10 cellular contexts compared by ENCODE assay signal in genomic region chr10:17673517-17674051, GRCh38. TPM values are rescaled to one million over a fixed set of nuclear protein-coding genes. Genes with fewer than 3 reads are reported as not detected.
DNase-seq lines count a peak whose midpoint lies in the region; ATAC-seq, FAIRE-seq and TF ChIP-seq lines count a peak whose summit lies in the region.
"Had no signal": no experiment of that assay in that cellular context is flagged by ENCODE, and none has a peak within 500 bp of the region (broad histone marks: within the 10 kb centered on the region; RNA-seq: fewer than 3 reads in every experiment).

No MANE protein-coding gene starts in this region.

- peaks cover 58% of the 10 kb centered on the region for H3K4me1 ChIP-seq in Loucy (ENCODE audit: insufficient read depth, low read length, poor library complexity, severe bottlenecking)

- no peaks in the 10 kb centered on the region for H3K9me3 Mint-ChIP-seq in central memory CD8-positive, alpha-beta T cell
- no peaks in the 10 kb centered on the region for H3K9me3 Mint-ChIP-seq in natural killer cell

- peaks cover 97% of the 10 kb centered on the region for H3K79me2 ChIP-seq in Loucy (ENCODE audit: insufficient read depth, low read length)

- peak overlapping the region; percentile 25 for H3K9ac ChIP-seq in Loucy (ENCODE audit: low read depth, low read length, poor library complexity, severe bottlenecking)

- no peak for FAIRE-seq in D721Med (lab: Jason Lieb, UNC)

- H3K36me3 ChIP-seq in Loucy (ENCODE audit: insufficient read depth, low read length) = peaks cover 1% of the 10 kb centered on the region; the same call in 1 of the 2 replicates

- peak overlapping the region; percentile 82 for H3K27ac Mint-ChIP-seq in central memory CD8-positive, alpha-beta T cell (ENCODE audit: low read depth)
- peak overlapping the region; percentile 82 to 83 for H3K27ac Mint-ChIP-seq in natural killer cell

- H3K4me3 ChIP-seq in Loucy (ENCODE audit: low read length, poor library complexity, severe bottlenecking) = peak overlapping the region; percentile 1

- peaks cover 5% of the 10 kb centered on the region for H3F3A ChIP-seq in Loucy (ENCODE audit: low read depth)

- H3K36me3 Mint-ChIP-seq in central memory CD8-positive, alpha-beta T cell (ENCODE audit: insufficient read depth) = peaks cover 4% of the 10 kb centered on the region
- H3K36me3 Mint-ChIP-seq in natural killer cell = no peaks in the 10 kb centered on the region

- intact Hi-C loops in natural killer cell (cut with micrococcal nuclease) = no loop called here

- no peak overlapping the region for H3K4me3 Mint-ChIP-seq in central memory CD8-positive, alpha-beta T cell
- peak overlapping the region; percentile 69 for H3K4me3 Mint-ChIP-seq in natural killer cell

- TF ChIP-seq CTCF in Loucy (conservative IDR thresholded peaks at IDR 0.05; ENCODE audit: low read length) (no peak), natural killer cell (IDR thresholded peaks at IDR 0.05) (no peak), D721Med (IDR thresholded peaks at IDR 0.05; ENCODE audit: insufficient read depth, missing control alignments) (no peak)

- peak overlapping the region; percentile 31 for H3K4me2 ChIP-seq in Loucy (ENCODE audit: low read depth, low read length, poor library complexity, severe bottlenecking)

- H4K20me1 ChIP-seq in Loucy (ENCODE audit: insufficient read depth, low read length, poor library complexity, severe bottlenecking) = peaks cover 26% of the 10 kb centered on the region

- H3K4me1 Mint-ChIP-seq in central memory CD8-positive, alpha-beta T cell = peaks cover 43% of the 10 kb centered on the region
- H3K4me1 Mint-ChIP-seq in natural killer cell = peaks cover 45 to 53% of the 10 kb centered on the region in 2 donors

- H3K27me3 ChIP-seq in Loucy (ENCODE audit: insufficient read depth, low read length, poor library complexity, severe bottlenecking) = no peaks in the 10 kb centered on the region

- ATAC-seq in central memory CD8-positive, alpha-beta T cell (replicated peaks; ENCODE audit: extremely low read depth, poor library complexity, severe bottlenecking) = no peak
- ATAC-seq in natural killer cell = peak; percentile 32 to 70 (median 60)

- no peak overlapping the region for H2AFZ ChIP-seq in Loucy (ENCODE audit: low read length)

- H3K27me3 Mint-ChIP-seq in central memory CD8-positive, alpha-beta T cell = no peaks in the 10 kb centered on the region
- no peaks in the 10 kb centered on the region for H3K27me3 Mint-ChIP-seq in natural killer cell (ENCODE audit: low read depth in 2 of 2)

- H3K9me3 ChIP-seq in Loucy (ENCODE audit: insufficient read depth, low read depth, low read length) = no peaks in the 10 kb centered on the region

- no peaks in the 10 kb centered on the region for H3K9me2 ChIP-seq in Loucy (replicated peaks; ENCODE audit: low read depth, low read length)

- DNase-seq in COLO829 (ENCODE audit: low spot score) (peak; percentile 21), natural killer cell (no peak), GF-D8 (lab: John Stamatoyannopoulos, UW) (no peak), C1 segment of cervical spinal cord (lab: John Stamatoyannopoulos, UW) (no peak), D721Med (ENCODE audit: insufficient read length, low spot score) (no peak), SKM-1 (lab: John Stamatoyannopoulos, UW; ENCODE audit: unreplicated experiment) (no peak)
- DNase-seq in central memory CD8-positive, alpha-beta T cell (ENCODE audit: low spot score in 2 of 2) = no peak
- DNase-seq: NCI-H446; stimulated activated CD4-positive, alpha-beta T cell treated with anti-CD3 and anti-CD28 coated beads, Interleukin-4, amount 100 ng/mL, for 24 hours had no signal

RNA-seq across cellular contexts. Expression of gene STAM, which starts 29.6 kb away (rescaled TPM):
- 10 to 100 TPM; 37.8 to 40.2 (median 38.6) TPM for total RNA-seq in natural killer cell

RNA-seq across cellular contexts. Expression of gene HACD1, which starts 56.4 kb away (rescaled TPM):
- 1 to 10 TPM in 1 of 3 donors, under 1 TPM in 2; 0.82 to 1.5 (median 0.87) TPM for total RNA-seq in natural killer cell
